15 cellular contexts compared by ENCODE assay signal in genomic region chr2:12964904-12965539, GRCh38.
DNase-seq lines count a peak whose midpoint lies in the region; ATAC-seq lines count a peak whose summit lies in the region.
"Had no signal": no experiment of that assay in that cellular context is flagged by ENCODE, and none has a peak within 500 bp of the region (broad histone marks: within the 10 kb centered on the region; RNA-seq: fewer than 3 reads in every experiment).

No MANE protein-coding gene starts in this region.

- peak overlapping the region; percentile 68 for H3K27ac Mint-ChIP-seq in activated naive CD8-positive, alpha-beta T cell
- no peak overlapping the region for H3K27ac Mint-ChIP-seq in activated naive CD8-positive, alpha-beta T cell treated with anti-CD3 and anti-CD28 coated beads, Interleukin-2, amount 50 U/mL, for 24 hours
- peak overlapping the region; percentile 74 for H3K27ac Mint-ChIP-seq in T-helper 1 cell treated with Interleukin-12 subunit alpha and Interleukin-12 subunit beta and Interleukin-4 antibody, amounts not matched to agents 30 μg/mL and 1 μg/mL, for 36 hours

- H3K27me3 Mint-ChIP-seq in activated naive CD8-positive, alpha-beta T cell, result peaks cover 12% of the 10 kb centered on the region
- H3K27me3 Mint-ChIP-seq in activated naive CD8-positive, alpha-beta T cell treated with anti-CD3 and anti-CD28 coated beads, Interleukin-2, amount 50 U/mL, for 24 hours, result peaks cover 13% of the 10 kb centered on the region
- peaks cover 35% of the 10 kb centered on the region for H3K27me3 Mint-ChIP-seq in T-helper 1 cell treated with Interleukin-12 subunit alpha and Interleukin-12 subunit beta and Interleukin-4 antibody, amounts not matched to agents 30 μg/mL and 1 μg/mL, for 36 hours (ENCODE audit: low read depth)

- peaks cover 2% of the 10 kb centered on the region for H3K9me3 Mint-ChIP-seq in activated naive CD8-positive, alpha-beta T cell (ENCODE audit: low read depth)
- peaks cover 1% of the 10 kb centered on the region for H3K9me3 Mint-ChIP-seq in activated naive CD8-positive, alpha-beta T cell treated with anti-CD3 and anti-CD28 coated beads, Interleukin-2, amount 50 U/mL, for 24 hours
- H3K9me3 Mint-ChIP-seq in T-helper 1 cell treated with Interleukin-12 subunit alpha and Interleukin-12 subunit beta and Interleukin-4 antibody, amounts not matched to agents 30 μg/mL and 1 μg/mL, for 36 hours, result peaks cover 9% of the 10 kb centered on the region

- H3K36me3 Mint-ChIP-seq in activated naive CD8-positive, alpha-beta T cell, result no peaks in the 10 kb centered on the region
- H3K36me3 Mint-ChIP-seq in activated naive CD8-positive, alpha-beta T cell treated with anti-CD3 and anti-CD28 coated beads, Interleukin-2, amount 50 U/mL, for 24 hours (ENCODE audit: low read depth), result no peaks in the 10 kb centered on the region
- peaks cover 8% of the 10 kb centered on the region for H3K36me3 Mint-ChIP-seq in T-helper 1 cell treated with Interleukin-12 subunit alpha and Interleukin-12 subunit beta and Interleukin-4 antibody, amounts not matched to agents 30 μg/mL and 1 μg/mL, for 36 hours (ENCODE audit: low read depth)

- DNase-seq in activated naive CD8-positive, alpha-beta T cell treated with anti-CD3 and anti-CD28 coated beads, Interleukin-2, amount 50 U/mL, for 24 hours, result no peak
- DNase-seq in foreskin melanocyte (peak; percentile 68), GF-D8 (lab: John Stamatoyannopoulos, UW) (no peak), KG1 (lab: John Stamatoyannopoulos, UW) (no peak)
- no peak for DNase-seq in stimulated activated CD4-positive, alpha-beta T cell treated with anti-CD3 and anti-CD28 coated beads, Interleukin-2, amount 100 ng/mL, for 24 hours
- DNase-seq: activated CD8-positive, alpha-beta memory T cell treated with anti-CD3 and anti-CD28 coated beads for 24 hours; activated gamma-delta T cell treated with Interleukin-2 at 50 U/mL for 16 hours; left colon; NCI-H187 treated with DMSO at 0.1 percent for 48 hours; NCI-H510A; pancreas; sigmoid colon had no signal

- H3K4me3 Mint-ChIP-seq in activated naive CD8-positive, alpha-beta T cell, result no peak overlapping the region
- no peak overlapping the region for H3K4me3 Mint-ChIP-seq in activated naive CD8-positive, alpha-beta T cell treated with anti-CD3 and anti-CD28 coated beads, Interleukin-2, amount 50 U/mL, for 24 hours
- H3K4me3 Mint-ChIP-seq in T-helper 1 cell treated with Interleukin-12 subunit alpha and Interleukin-12 subunit beta and Interleukin-4 antibody, amounts not matched to agents 30 μg/mL and 1 μg/mL, for 36 hours, result peak overlapping the region; percentile 26

- peaks cover 22% of the 10 kb centered on the region for H3K4me1 Mint-ChIP-seq in activated naive CD8-positive, alpha-beta T cell (ENCODE audit: low read depth)
- peaks cover 22% of the 10 kb centered on the region for H3K4me1 Mint-ChIP-seq in activated naive CD8-positive, alpha-beta T cell treated with anti-CD3 and anti-CD28 coated beads, Interleukin-2, amount 50 U/mL, for 24 hours
- peaks cover 28% of the 10 kb centered on the region for H3K4me1 Mint-ChIP-seq in T-helper 1 cell treated with Interleukin-12 subunit alpha and Interleukin-12 subunit beta and Interleukin-4 antibody, amounts not matched to agents 30 μg/mL and 1 μg/mL, for 36 hours (ENCODE audit: low read depth)

- ATAC-seq in activated naive CD8-positive, alpha-beta T cell treated with anti-CD3 and anti-CD28 coated beads, Interleukin-2, amount 50 U/mL, for 24 hours, result no peak
- ATAC-seq: HepG2, left colon had no signal
